ENCODE assay signal across 5 cellular contexts in genomic region chr3:164342226-164342625, GRCh38.
A peak's percentile ranks its signal among the peaks of the same experiment; 100 is the strongest.
DNase-seq lines count a peak whose midpoint lies in the region; ATAC-seq, FAIRE-seq and TF ChIP-seq lines count a peak whose summit lies in the region.
"Not testable (repeated sequence)": the region's sequence is repeated elsewhere in the genome, so short reads cannot be mapped to it uniquely, and the experiment has no call there.

No MANE protein-coding gene starts in this region.

- H3K4ac ChIP-seq in mesendoderm (ENCODE audit: low read depth, low read length): not testable (repeated sequence)

- not testable (repeated sequence) for H4K20me1 ChIP-seq in K562 (replicated peaks; ENCODE audit: control insufficient read depth, insufficient read depth, low read length)

- POLR2A ChIA-PET in WTC11 (lab: Charles Lee); K562 (lab: Yijun Ruan, JAX): not testable (repeated sequence)

- not testable (repeated sequence) for H3K18ac ChIP-seq in mesendoderm (ENCODE audit: low read length)

- H2BK5ac ChIP-seq in mesendoderm (ENCODE audit: low read length): not testable (repeated sequence)

- in situ Hi-C loops in K562 (cut with MboI): not testable (repeated sequence)

- H3K9me3 ChIP-seq in K562 (replicated peaks; ENCODE audit: control insufficient read depth, insufficient read depth, low read depth, low read length): not testable (repeated sequence)

- peaks cover 15% of the 10 kb centered on the region for H3K9me3 Mint-ChIP-seq in WTC11

- H3K4me3 ChIP-seq in K562; mesendoderm (ENCODE audit: low read length): not testable (repeated sequence)

- not testable (repeated sequence) for H3K4me1 Mint-ChIP-seq in WTC11

- not testable (repeated sequence) for BruUV-seq in K562 (replicated peaks; lab: Mats Ljungman, UMichigan)

- not testable (repeated sequence) for ATAC-seq in WTC11, K562

- intact Hi-C loops in K562 (cut with micrococcal nuclease): not testable (repeated sequence)

- not testable (repeated sequence) for H3K9ac ChIP-seq in K562 (ENCODE audit: insufficient read depth in 1 of 2, low read depth in 2 of 2, low read length in 2 of 2); mesendoderm (ENCODE audit: low read length)

- DNase-seq in ELF-1 (ENCODE audit: low read depth, low spot score) (peak; percentile 45), OCI-M1 (lab: John Stamatoyannopoulos, UW) (peak; percentile 42), K562 (ENCODE audit: extremely low read depth in 1 of 4, low spot score in 3 of 4) (peak in 1 of 4 experiments; percentile 21), mesendoderm (peak; percentile 89)
- not testable (repeated sequence) for DNase-seq in WTC11 (ENCODE audit: low spot score)

- not testable (repeated sequence) for TF ChIP-seq POLR2A in K562 (conservative IDR thresholded peaks at IDR 0.05)

- H2AFZ ChIP-seq in K562 (ENCODE audit: low read depth, low read length): not testable (repeated sequence)

- not testable (repeated sequence) for H3K27me3 Mint-ChIP-seq in WTC11 (ENCODE audit: low read depth)

- WGBS in K562 (ENCODE audit: insufficient coverage, low coverage, missing lambda C conversion rate): 0% methylated on average over 5 of the region's 5 CpGs
- no CpG with 5 or more reads among the region's 5 CpGs for WGBS in mesendoderm (ENCODE audit: extremely low coverage, insufficient coverage, low lambda C conversion rate)

- not testable (repeated sequence) for H3K79me1 ChIP-seq in mesendoderm (ENCODE audit: low read length)

- H3K36me3 Mint-ChIP-seq in WTC11: not testable (repeated sequence)

- H3K36me3 ChIP-seq in K562 (ENCODE audit: control insufficient read depth, insufficient read depth, low read length); mesendoderm (ENCODE audit: control insufficient read depth, insufficient read depth, low read length): not testable (repeated sequence)

- TF ChIP-seq RAD21 in K562 (CRISPR knock-in tag; conservative IDR thresholded peaks at IDR 0.05 in 1 of 2, IDR thresholded peaks at IDR 0.05 in 1 of 2): not testable (repeated sequence)

- not testable (repeated sequence) for H4K8ac ChIP-seq in mesendoderm (ENCODE audit: low read depth, low read length)

- peak overlapping the region; percentile 34 for H3K56ac ChIP-seq in mesendoderm (ENCODE audit: low read length)

- not testable (repeated sequence) for H3K27me3 ChIP-seq in K562 (ENCODE audit: control insufficient read depth in 2 of 2, insufficient read depth in 2 of 2, low read length in 2 of 2); mesendoderm (ENCODE audit: insufficient read depth, low read length, poor library complexity)

- not testable (repeated sequence) for H4K5ac ChIP-seq in mesendoderm (ENCODE audit: low read length)

- H3K79me2 ChIP-seq in K562 (ENCODE audit: control insufficient read depth, insufficient read depth, low read length); mesendoderm (ENCODE audit: control insufficient read depth, insufficient read depth, low read length): not testable (repeated sequence)

- not testable (repeated sequence) for TF ChIP-seq EP300 in K562 (IDR thresholded peaks at IDR 0.05; ENCODE audit: low read length)

- H3K23ac ChIP-seq in mesendoderm (ENCODE audit: low read length): not testable (repeated sequence)

- not testable (repeated sequence) for H3K27ac Mint-ChIP-seq in WTC11

- TF ChIP-seq CTCF in WTC11 (IDR thresholded peaks at IDR 0.05); K562 (IDR thresholded peaks at IDR 0.05 in 2 of 3, conservative IDR thresholded peaks at IDR 0.05 in 1 of 3; ENCODE audit: insufficient read depth in 2 of 3, low read depth in 1 of 3, low read length in 3 of 3): not testable (repeated sequence)

- not testable (repeated sequence) for H3K27ac ChIP-seq in K562 (ENCODE audit: extremely low read depth, low read depth, low read length); mesendoderm (ENCODE audit: low read depth, low read length)

- H3K4me2 ChIP-seq in K562 (ENCODE audit: insufficient read depth, low read length); mesendoderm (ENCODE audit: low read length): not testable (repeated sequence)

- CTCF ChIA-PET in WTC11 (lab: Charles Lee); K562 (lab: Yijun Ruan, JAX; ENCODE audit: low intra/inter-chr PET ratio): not testable (repeated sequence)

- H2BK120ac ChIP-seq in mesendoderm (ENCODE audit: low read depth, low read length): not testable (repeated sequence)

- not testable (repeated sequence) for H3K9me1 ChIP-seq in K562 (ENCODE audit: control insufficient read depth, insufficient read depth, low read length)

- not testable (repeated sequence) for H2BK15ac ChIP-seq in mesendoderm (replicated peaks; ENCODE audit: low read depth)

- H3K4me3 Mint-ChIP-seq in WTC11: not testable (repeated sequence)

- H3K4me1 ChIP-seq in K562 (replicated peaks in 1 of 2; ENCODE audit: control insufficient read depth in 2 of 2, insufficient read depth in 2 of 2, low read length in 2 of 2); mesendoderm (ENCODE audit: control insufficient read depth, low read depth, low read length): not testable (repeated sequence)

- not testable (repeated sequence) for H2AK5ac ChIP-seq in mesendoderm (ENCODE audit: low read length)

- FAIRE-seq in K562 (lab: Jason Lieb, UNC): not testable (repeated sequence)

TF ChIP-seq in WTC11, 78 proteins besides CTCF, POLR2A, EP300 and RAD21:
- TF ChIP-seq, protein P1, sequence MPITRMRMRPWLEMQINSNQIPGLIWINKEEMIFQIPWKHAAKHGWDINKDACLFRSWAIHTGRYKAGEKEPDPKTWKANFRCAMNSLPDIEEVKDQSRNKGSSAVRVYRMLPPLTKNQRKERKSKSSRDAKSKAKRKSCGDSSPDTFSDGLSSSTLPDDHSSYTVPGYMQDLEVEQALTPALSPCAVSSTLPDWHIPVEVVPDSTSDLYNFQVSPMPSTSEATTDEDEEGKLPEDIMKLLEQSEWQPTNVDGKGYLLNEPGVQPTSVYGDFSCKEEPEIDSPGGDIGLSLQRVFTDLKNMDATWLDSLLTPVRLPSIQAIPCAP (CRISPR knock-in tag; IDR thresholded peaks at IDR 0.05): 0 out of 2 replicates have a peak, but pooled peaks have one; percentile 69
- TF ChIP-seq TEAD1 (CRISPR knock-in tag; IDR thresholded peaks at IDR 0.05): peak; percentile 64; the same call in 1 of the 2 replicates

TF ChIP-seq in K562, 482 proteins besides CTCF, POLR2A, EP300 and RAD21:
- TF ChIP-seq, protein P2, sequence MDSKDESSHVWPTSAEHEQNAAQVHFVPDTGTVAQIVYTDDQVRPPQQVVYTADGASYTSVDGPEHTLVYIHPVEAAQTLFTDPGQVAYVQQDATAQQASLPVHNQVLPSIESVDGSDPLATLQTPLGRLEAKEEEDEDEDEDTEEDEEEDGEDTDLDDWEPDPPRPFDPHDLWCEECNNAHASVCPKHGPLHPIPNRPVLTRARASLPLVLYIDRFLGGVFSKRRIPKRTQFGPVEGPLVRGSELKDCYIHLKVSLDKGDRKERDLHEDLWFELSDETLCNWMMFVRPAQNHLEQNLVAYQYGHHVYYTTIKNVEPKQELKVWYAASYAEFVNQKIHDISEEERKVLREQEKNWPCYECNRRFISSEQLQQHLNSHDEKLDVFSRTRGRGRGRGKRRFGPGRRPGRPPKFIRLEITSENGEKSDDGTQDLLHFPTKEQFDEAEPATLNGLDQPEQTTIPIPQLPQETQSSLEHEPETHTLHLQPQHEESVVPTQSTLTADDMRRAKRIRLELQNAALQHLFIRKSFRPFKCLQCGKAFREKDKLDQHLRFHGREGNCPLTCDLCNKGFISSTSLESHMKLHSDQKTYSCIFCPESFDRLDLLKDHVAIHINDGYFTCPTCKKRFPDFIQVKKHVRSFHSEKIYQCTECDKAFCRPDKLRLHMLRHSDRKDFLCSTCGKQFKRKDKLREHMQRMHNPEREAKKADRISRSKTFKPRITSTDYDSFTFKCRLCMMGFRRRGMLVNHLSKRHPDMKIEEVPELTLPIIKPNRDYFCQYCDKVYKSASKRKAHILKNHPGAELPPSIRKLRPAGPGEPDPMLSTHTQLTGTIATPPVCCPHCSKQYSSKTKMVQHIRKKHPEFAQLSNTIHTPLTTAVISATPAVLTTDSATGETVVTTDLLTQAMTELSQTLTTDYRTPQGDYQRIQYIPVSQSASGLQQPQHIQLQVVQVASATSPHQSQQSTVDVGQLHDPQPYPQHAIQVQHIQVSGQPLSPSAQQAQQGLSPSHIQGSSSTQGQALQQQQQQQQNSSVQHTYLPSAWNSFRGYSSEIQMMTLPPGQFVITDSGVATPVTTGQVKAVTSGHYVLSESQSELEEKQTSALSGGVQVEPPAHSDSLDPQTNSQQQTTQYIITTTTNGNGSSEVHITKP (IDR thresholded peaks at IDR 0.05; ENCODE audit: partially characterized antibody): peak; percentile 10
- peak; percentile 44; the same call in 1 of the 2 replicates for TF ChIP-seq CBFA2T3 (IDR thresholded peaks at IDR 0.05)
- TF ChIP-seq ARID1B (IDR thresholded peaks at IDR 0.05): 0 out of 2 replicates have a peak, but pooled peaks have one; percentile 24
